In genomic region chr5:172187118-172188032, GRCh38 we compare ENCODE assay signal across 9 cellular contexts. TPM values are rescaled to one million over a fixed set of nuclear protein-coding genes. Genes with fewer than 3 reads are reported as not detected.
A peak's percentile ranks its signal among the peaks of the same experiment; 100 is the strongest.
DNase-seq lines count a peak whose midpoint lies in the region; ATAC-seq and TF ChIP-seq lines count a peak whose summit lies in the region.
"Had no signal": no experiment of that assay in that cellular context is flagged by ENCODE, and none has a peak within 500 bp of the region (broad histone marks: within the 10 kb centered on the region; RNA-seq: fewer than 3 reads in every experiment).

No MANE protein-coding gene starts in this region.

- H3K27me3 ChIP-seq in uterus, result no peaks in the 10 kb centered on the region

- POLR2A ChIA-PET in RWPE1 (lab: Yijun Ruan, JAX; ENCODE audit: low non-redundant PET), result interaction anchor here (1.0 kb wide), 1 partner anchor 180 kb away, joined by 6 read pairs; the partner anchor contains the start of gene FBXW11

- CTCF ChIA-PET in RWPE1 (lab: Yijun Ruan, JAX), result interaction anchor here (0.5 to 2.5 kb wide), 13 partner anchors 35 to 1345 kb away, joined by 3 to 36 read pairs (median 4); partner anchors contain the start of gene UBTD2

- H3K4me1 ChIP-seq in uterus, result no peaks in the 10 kb centered on the region

- intact Hi-C loops in uterus (cut with DNase I; ENCODE audit: low total_unique reads), result loop anchor here (5.0 kb wide), 1 partner anchor 80 kb away; no protein-coding TSS in a partner anchor

- no peak for TF ChIP-seq POLR2A in uterus (IDR thresholded peaks at IDR 0.05)

- H3K27ac ChIP-seq in RWPE1 (peak overlapping the region; percentile 89), uterus (peak overlapping the region; percentile 71 to 84)

- DNase-seq in AG10803 (ENCODE audit: low read depth) (peak; percentile 64), RWPE1 (ENCODE audit: low spot score) (peak; percentile 95), activated gamma-delta T cell (lab: John Stamatoyannopoulos, UW) (peak; percentile 43), foreskin fibroblast (peak; percentile 84 to 92), non-pigmented ciliary epithelial cell (ENCODE audit: low read depth) (peak; percentile 32), uterus (peak; percentile 45 to 46)

- ATAC-seq in GM19043 (IDR thresholded peaks at IDR 0.05; ENCODE audit: low read depth, unreplicated experiment) (peak; percentile 24), HG03354 (IDR thresholded peaks at IDR 0.05; ENCODE audit: poor library complexity, severe bottlenecking, unreplicated experiment) (peak; percentile 37)

- no peaks in the 10 kb centered on the region for H3K36me3 ChIP-seq in uterus

- TF ChIP-seq CTCF in AG10803 (conservative IDR thresholded peaks at IDR 0.05; ENCODE audit: low read length) (peak; percentile 15; the same call in 1 of the 2 replicates), RWPE1 (conservative IDR thresholded peaks at IDR 0.05; ENCODE audit: low read depth) (no peak), foreskin fibroblast (IDR thresholded peaks at IDR 0.05; ENCODE audit: low read depth, low read length) (no peak), uterus (IDR thresholded peaks at IDR 0.05) (no peak)

- H3K9me3 ChIP-seq in uterus, result no peaks in the 10 kb centered on the region

- peak overlapping the region; percentile 94 for H3K4me3 ChIP-seq in AG10803 (ENCODE audit: low read length)
- H3K4me3 ChIP-seq in foreskin fibroblast (ENCODE audit: low read depth in 1 of 2, low read length in 2 of 2), result peak overlapping the region; percentile 97 to 99
- peak overlapping the region; percentile 67 to 77 for H3K4me3 ChIP-seq in uterus

RNA-seq across cellular contexts. Expression of gene STK10, which starts 0.6 kb away (rescaled TPM):
- 10 to 100 TPM in 2 of 4 donors, 1 to 10 TPM in 2; 3.3 to 24.6 (median 13.4) TPM for total RNA-seq in uterus

RNA-seq across cellular contexts. Expression of gene EFCAB9, which starts 6.6 kb away (rescaled TPM):
- total RNA-seq in uterus, result not detected
- total RNA-seq: T-helper 1 cell treated with Interleukin-12 subunit alpha and Interleukin-12 subunit beta and Interleukin-4 antibody, amounts not matched to agents 30 ng/mL and 1 ng/mL, for 36 hours had no signal

Comparison
In these comparisons a context has a peak if more than half of its experiments do, and no peak if none do; other contexts are left out.
1. Peak in every context shown above with its lines: DNase-seq, ATAC-seq, H3K4me3 ChIP-seq and H3K27ac ChIP-seq.
2. DNase-seq: peak in every context shown above with its lines; median percentile 95 in RWPE1; 88 in foreskin fibroblast; 64 in AG10803; 46 in uterus; 43 in activated gamma-delta T cell; 32 in non-pigmented ciliary epithelial cell.